In genomic region chr5:36744041-36744677, GRCh38 we compare ENCODE assay signal across 8 cellular contexts.
DNase-seq lines count a peak whose midpoint lies in the region; ATAC-seq, FAIRE-seq and TF ChIP-seq lines count a peak whose summit lies in the region.

No MANE protein-coding gene starts in this region.

- 5 to 11% (median 9%) methylated on average over 18 of the region's 18 CpGs for WGBS in small intestine, 3 donors

- no peak overlapping the region for H3K27ac Mint-ChIP-seq in glutamatergic neuron (ENCODE audit: unreplicated experiment)

- TF ChIP-seq POLR2A in GM12892 (IDR thresholded peaks at IDR 0.05; ENCODE audit: low read depth, low read length), result no peak

- no peaks in the 10 kb centered on the region for H3K36me3 ChIP-seq in small intestine (ENCODE audit: control insufficient read depth in 2 of 2, insufficient read depth in 2 of 2, low read length in 2 of 2)

- no peaks in the 10 kb centered on the region for H3K27me3 ChIP-seq in small intestine (ENCODE audit: control insufficient read depth in 2 of 2, insufficient read depth in 2 of 2, low read length in 2 of 2)

- no peak for DNase-seq in GM12892 (ENCODE audit: insufficient read length)
- peak; percentile 13 for DNase-seq in SW480 (ENCODE audit: low spot score)
- no peak for DNase-seq in glutamatergic neuron
- DNase-seq in small intestine, result peak; percentile 94
- no peak for DNase-seq in Ammon's horn (ENCODE audit: low spot score)
- DNase-seq in EL, result no peak

- peaks cover 15% of the 10 kb centered on the region for H3K9me3 Mint-ChIP-seq in glutamatergic neuron (ENCODE audit: unreplicated experiment)

- H3K36me3 Mint-ChIP-seq in glutamatergic neuron (ENCODE audit: unreplicated experiment), result no peaks in the 10 kb centered on the region

- H3K4me3 Mint-ChIP-seq in glutamatergic neuron (ENCODE audit: unreplicated experiment), result peak overlapping the region; percentile 85

- peak overlapping the region; percentile 77 to 89 for H3K27ac ChIP-seq in small intestine (ENCODE audit: low read depth in 1 of 2, low read length in 1 of 2)

- H3K4me3 ChIP-seq in small intestine (ENCODE audit: low read depth in 1 of 2, low read length in 2 of 2), result peak overlapping the region in 1 of 2 donors; percentile 53

- peaks cover 8% of the 10 kb centered on the region for H3K27me3 Mint-ChIP-seq in glutamatergic neuron (ENCODE audit: unreplicated experiment)

- H3K4me1 ChIP-seq in small intestine (ENCODE audit: control insufficient read depth in 2 of 2, insufficient read depth in 1 of 2, low read depth in 1 of 2, low read length in 1 of 2), result peaks cover 4 to 5% of the 10 kb centered on the region in 2 donors

- TF ChIP-seq CTCF in glutamatergic neuron (IDR thresholded peaks at IDR 0.05; ENCODE audit: partially characterized antibody, unreplicated experiment), result no peak

- FAIRE-seq in GM12892 (lab: Jason Lieb, UNC), result peak; percentile 9
- FAIRE-seq in small intestine (lab: Jason Lieb, UNC), result no peak

- H3K4me1 Mint-ChIP-seq in glutamatergic neuron (ENCODE audit: low read depth, unreplicated experiment), result peaks cover 32% of the 10 kb centered on the region

- ATAC-seq in HG02852 (IDR thresholded peaks at IDR 0.05; ENCODE audit: unreplicated experiment) (peak; percentile 6), HG02884 (IDR thresholded peaks at IDR 0.05; ENCODE audit: unreplicated experiment) (no peak)

- H3K9me3 ChIP-seq in small intestine (ENCODE audit: control insufficient read depth, low read depth), result no peaks in the 10 kb centered on the region

Comparison
In these comparisons a context has a peak if more than half of its experiments do, and no peak if none do; other contexts are left out.
1. DNase-seq: peak in SW480 (single experiment) and small intestine (single experiment); none in GM12892 (single experiment), glutamatergic neuron (single experiment), Ammon's horn (single experiment) and EL (single experiment).